ENCODE assay signal across 16 cellular contexts in the genomic region with DNA sequence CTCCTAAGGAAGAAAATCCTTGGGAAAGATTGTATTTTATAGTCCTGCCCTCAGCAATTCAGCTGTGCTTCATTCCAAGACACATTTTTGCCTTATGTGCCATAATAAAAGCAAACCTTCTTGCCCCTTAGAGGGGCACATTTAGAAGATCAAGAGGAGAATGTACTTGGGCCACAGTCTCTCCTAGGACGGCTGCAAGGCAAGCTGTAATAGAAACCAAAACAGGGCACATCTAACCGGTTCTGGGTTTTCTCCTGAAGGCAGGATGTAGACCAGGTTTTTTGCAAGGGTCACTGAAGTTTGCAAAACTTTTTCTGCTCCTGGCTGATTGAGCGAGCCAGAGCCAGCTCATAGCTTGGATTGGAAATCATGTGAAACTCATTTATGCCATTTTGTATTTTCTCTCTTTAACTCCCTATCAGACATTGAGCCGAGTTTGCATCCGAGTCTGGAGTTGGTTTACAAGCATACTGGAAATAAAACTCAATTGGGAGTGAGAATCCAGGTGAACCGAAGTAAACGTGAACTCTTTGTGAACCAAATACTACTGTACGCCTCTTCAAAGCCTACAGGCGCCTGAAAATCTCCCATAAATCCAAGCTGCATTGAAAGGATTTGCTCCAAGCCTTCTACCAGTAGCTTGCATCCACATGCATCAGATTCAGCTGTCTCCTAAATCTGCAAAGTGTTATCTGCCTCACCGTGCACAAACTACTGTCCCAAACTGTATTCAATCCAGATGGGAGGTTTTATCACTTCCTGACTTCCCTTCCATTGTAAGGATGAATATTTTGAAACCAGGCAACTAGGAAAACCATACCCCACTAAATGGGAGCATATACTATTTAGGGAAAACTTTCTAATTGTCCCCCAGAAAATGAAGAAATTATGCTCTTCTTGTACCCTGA.
DNase-seq lines count a peak whose midpoint lies in the region; ATAC-seq and TF ChIP-seq lines count a peak whose summit lies in the region.
"Had no signal": no experiment of that assay in that cellular context is flagged by ENCODE, and none has a peak within 500 bp of the region (broad histone marks: within the 10 kb centered on the region; RNA-seq: fewer than 3 reads in every experiment).

No MANE protein-coding gene starts in this region.

- H3K4me2 ChIP-seq in GM23248 (ENCODE audit: unreplicated experiment) = peak overlapping the region; percentile 82
- peak overlapping the region; percentile 73 for H3K4me2 ChIP-seq in smooth muscle cell

- H3K4me1 Mint-ChIP-seq in stimulated activated naive CD8-positive, alpha-beta T cell treated with anti-CD3 and anti-CD28 coated beads, Interleukin-15, amount 100 ng/mL, for 72 hours = peaks cover 5% of the 10 kb centered on the region
- H3K4me1 Mint-ChIP-seq: CD8-positive, alpha-beta memory T cell had no signal

- H3K27me3 ChIP-seq in GM23248 (replicated peaks; ENCODE audit: insufficient read depth) = no peaks in the 10 kb centered on the region
- H3K27me3 ChIP-seq in smooth muscle cell (ENCODE audit: low read depth) = no peaks in the 10 kb centered on the region
- H3K27me3 ChIP-seq: esophagus muscularis mucosa had no signal

- TF ChIP-seq CTCF in foreskin fibroblast (IDR thresholded peaks at IDR 0.05; ENCODE audit: low read depth, low read length) (no peak), smooth muscle cell (IDR thresholded peaks at IDR 0.05; ENCODE audit: borderline replicate concordance, insufficient read depth, poor library complexity, severe bottlenecking) (no peak), GM10266 (IDR thresholded peaks at IDR 0.05; ENCODE audit: control insufficient read depth, insufficient read depth, low read depth, missing control alignments) (no peak)

- 7 to 12% methylated on average over 10 of the region's 10 CpGs for WGBS in GM23248 (ENCODE audit: low coverage in 1 of 2, low lambda C conversion rate in 2 of 2, missing lambda C conversion rate in 2 of 2), 2 experiments
- 34% methylated on average over 10 of the region's 10 CpGs for WGBS in smooth muscle cell (ENCODE audit: low lambda C conversion rate)

- in situ Hi-C loops in GM23248 (cut with MboI) = no loop called here

- H3K9ac ChIP-seq in GM23248 (peak overlapping the region; percentile 28), smooth muscle cell (ENCODE audit: low read depth) (peak overlapping the region; percentile 43)

- H3K9me3 Mint-ChIP-seq in stimulated activated naive CD8-positive, alpha-beta T cell treated with anti-CD3 and anti-CD28 coated beads, Interleukin-15, amount 100 ng/mL, for 72 hours = no peaks in the 10 kb centered on the region
- H3K9me3 Mint-ChIP-seq: activated T-cell treated with anti-CD3 and anti-CD28 coated beads, Interleukin-2, amount 50 U/mL, for 4 hours; CD8-positive, alpha-beta memory T cell had no signal

- H3K4me3 ChIP-seq in GM23248 = peak overlapping the region; percentile 28
- H3K4me3 ChIP-seq in foreskin fibroblast (ENCODE audit: low read depth in 1 of 2, low read length in 2 of 2) = no peak overlapping the region
- no peak overlapping the region for H3K4me3 ChIP-seq in smooth muscle cell
- H3K4me3 ChIP-seq: esophagus muscularis mucosa had no signal

- no peaks in the 10 kb centered on the region for H3K9me2 ChIP-seq in GM23248 (ENCODE audit: insufficient read depth)

- H3K4me3 Mint-ChIP-seq in stimulated activated naive CD8-positive, alpha-beta T cell treated with anti-CD3 and anti-CD28 coated beads, Interleukin-15, amount 100 ng/mL, for 72 hours = no peak overlapping the region
- H3K4me3 Mint-ChIP-seq: activated T-cell treated with anti-CD3 and anti-CD28 coated beads, Interleukin-2, amount 50 U/mL, for 4 hours; CD8-positive, alpha-beta memory T cell had no signal

- peaks cover 57% of the 10 kb centered on the region for H3K4me1 ChIP-seq in GM23248 (ENCODE audit: insufficient read depth)
- peaks cover 31% of the 10 kb centered on the region for H3K4me1 ChIP-seq in smooth muscle cell (ENCODE audit: low read depth)

- H3K36me3 ChIP-seq in GM23248 (ENCODE audit: low read depth) (no peaks in the 10 kb centered on the region), smooth muscle cell (ENCODE audit: low read depth) (no peaks in the 10 kb centered on the region)
- H3K36me3 ChIP-seq: esophagus muscularis mucosa had no signal

- H3K9me3 ChIP-seq in GM23248 (ENCODE audit: low read depth) = no peaks in the 10 kb centered on the region
- H3K9me3 ChIP-seq in smooth muscle cell (replicated peaks; ENCODE audit: low read depth) = no peaks in the 10 kb centered on the region
- H3K9me3 ChIP-seq: esophagus muscularis mucosa had no signal

- no peak overlapping the region for H3K27ac Mint-ChIP-seq in stimulated activated naive CD8-positive, alpha-beta T cell treated with anti-CD3 and anti-CD28 coated beads, Interleukin-15, amount 100 ng/mL, for 72 hours
- H3K27ac Mint-ChIP-seq: CD8-positive, alpha-beta memory T cell had no signal

- H3K27ac ChIP-seq in GM23248 = peak overlapping the region; percentile 68
- H3K27ac ChIP-seq in smooth muscle cell (ENCODE audit: low read depth) = peak overlapping the region; percentile 98

- peaks cover 25% of the 10 kb centered on the region for H3K27me3 Mint-ChIP-seq in stimulated activated naive CD8-positive, alpha-beta T cell treated with anti-CD3 and anti-CD28 coated beads, Interleukin-15, amount 100 ng/mL, for 72 hours

- ATAC-seq in stimulated activated naive CD8-positive, alpha-beta T cell treated with anti-CD3 and anti-CD28 coated beads, Interleukin-15, amount 100 ng/mL, for 72 hours = no peak
- ATAC-seq: activated T-cell treated with anti-CD3 and anti-CD28 coated beads, Interleukin-2, amount 50 U/mL, for 4 hours had no signal

- H3K79me2 ChIP-seq in GM23248 (ENCODE audit: insufficient read depth) (no peaks in the 10 kb centered on the region), smooth muscle cell (ENCODE audit: low read depth) (no peaks in the 10 kb centered on the region)

- H3F3A ChIP-seq in GM23248 (ENCODE audit: insufficient read depth) = peaks cover 35% of the 10 kb centered on the region
- H3F3A ChIP-seq in smooth muscle cell (ENCODE audit: low read depth) = peaks cover 13% of the 10 kb centered on the region

- H2AFZ ChIP-seq in GM23248 = peak overlapping the region; percentile 67
- peak overlapping the region; percentile 74 for H2AFZ ChIP-seq in smooth muscle cell (ENCODE audit: low read depth)

- peak; percentile 67 for DNase-seq in GM23248
- DNase-seq in astrocyte of the hippocampus (ENCODE audit: low read depth, low spot score) = peak; percentile 32
- DNase-seq in foreskin fibroblast = peak; percentile 55 to 77
- DNase-seq in smooth muscle cell (lab: John Stamatoyannopoulos, UW; ENCODE audit: unreplicated experiment) = no peak
- no peak for DNase-seq in stimulated activated naive CD8-positive, alpha-beta T cell treated with anti-CD3 and anti-CD28 coated beads, Interleukin-15, amount 100 ng/mL, for 72 hours
- DNase-seq in NCI-H2196 treated with DMSO at 0.1 percent for 48 hours (lab: John Stamatoyannopoulos, UW; ENCODE audit: unreplicated experiment) = no peak
- DNase-seq in GM10266 (ENCODE audit: extremely low spot score) = no peak
- no peak for DNase-seq in NCI-H2107 (lab: John Stamatoyannopoulos, UW)
- DNase-seq: activated CD4-positive, CD25-positive, alpha-beta regulatory T cell treated with anti-CD3 and anti-CD28 coated beads, Interleukin-2, amount 50 U/mL, for 72 hours; activated T-cell treated with anti-CD3 and anti-CD28 coated beads, Interleukin-2, amount 50 U/mL, for 4 hours; CD8-positive, alpha-beta memory T cell; GOT3; NCI-H1092 treated with DMSO at 0.1 percent for 48 hours; NCI-H526 treated with DMSO at 0.1 percent for 48 hours; stimulated activated CD4-positive, alpha-beta T cell treated with anti-CD3 and anti-CD28 coated beads, Interleukin-12 subunit alpha, Interleukin-12 subunit beta, amount 100 ng/mL, for 4 hours had no signal

- H4K20me1 ChIP-seq in GM23248 (ENCODE audit: insufficient read depth) = no peaks in the 10 kb centered on the region
- H4K20me1 ChIP-seq in smooth muscle cell (ENCODE audit: low read depth) = no peaks in the 10 kb centered on the region

Comparison
In these comparisons a context has a peak if more than half of its experiments do, and no peak if none do; other contexts are left out.
1. DNase-seq: peak in GM23248 (single experiment), astrocyte of the hippocampus (single experiment) and foreskin fibroblast (2 of 2); none in smooth muscle cell (single experiment), stimulated activated naive CD8-positive, alpha-beta T cell treated with anti-CD3 and anti-CD28 coated beads, Interleukin-15, amount 100 ng/mL, for 72 hours (0 of 2), NCI-H2196 treated with DMSO at 0.1 percent for 48 hours (single experiment), GM10266 (single experiment) and NCI-H2107 (single experiment).